ENCODE assay signal across 24 cellular contexts in the genomic region with DNA sequence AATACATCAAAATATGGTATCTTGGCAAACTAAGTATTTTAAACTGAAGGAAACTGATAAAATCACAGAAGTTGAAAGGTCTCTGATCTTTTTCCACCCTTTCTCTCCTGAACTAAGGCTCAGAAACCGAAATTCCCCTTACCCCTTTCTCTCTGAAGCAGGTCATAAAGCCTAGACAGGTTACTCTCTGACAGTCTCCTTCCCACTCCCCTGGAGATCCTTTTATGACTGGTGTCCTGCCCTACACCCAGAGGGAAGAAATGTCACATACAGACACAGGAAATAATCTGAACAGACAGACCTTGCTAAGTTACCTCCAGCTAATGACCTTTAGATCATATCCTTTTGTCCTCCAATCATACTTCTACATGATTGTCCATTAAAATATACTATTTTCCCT.
"Had no signal": no experiment of that assay in that cellular context is flagged by ENCODE, and none has a peak within 500 bp of the region (broad histone marks: within the 10 kb centered on the region; RNA-seq: fewer than 3 reads in every experiment).

No MANE protein-coding gene starts in this region.

- H3K9me3 ChIP-seq: mucosa of descending colon, prostate gland, right atrium auricular region, tibial artery had no signal

- H3K27me3 Mint-ChIP-seq: memory B cell; naive B cell; natural killer cell treated with Interleukin-12 subunit alpha and Interleukin-12 subunit beta and Interleukin-15 and Interleukin-18, amount 100 ng/mL, for 72 hours; type B pancreatic cell had no signal

- H3K9ac ChIP-seq: neural progenitor cell had no signal

- H3K4me1 ChIP-seq: neural progenitor cell, prostate gland, right atrium auricular region, stomach, tibial artery had no signal

- H3K36me3 Mint-ChIP-seq: memory B cell; mesothelial cell of epicardium; naive B cell; natural killer cell treated with Interleukin-12 subunit alpha and Interleukin-12 subunit beta and Interleukin-15 and Interleukin-18, amount 100 ng/mL, for 72 hours; neural progenitor cell; stimulated activated effector memory CD8-positive, alpha-beta T cell treated with anti-CD3 and anti-CD28 coated beads, Interleukin-12 subunit alpha, Interleukin-12 subunit beta, amount 100 ng/mL, for 72 hours; type B pancreatic cell had no signal

- DNase-seq: dermis blood vessel endothelial cell; effector memory CD4-positive, alpha-beta T cell; hypothalamus; kidney; mucosa of descending colon; naive B cell; stimulated activated CD4-positive, alpha-beta T cell treated with anti-CD3 and anti-CD28 coated beads, Interleukin-2, amount 100 ng/mL, for 24 hours; stimulated activated CD4-positive, alpha-beta T cell treated with anti-CD3 and anti-CD28 coated beads, Interleukin-4, amount 100 ng/mL, for 24 hours; stimulated activated naive CD4-positive, alpha-beta T cell treated with Interleukin-2 at 50 U/mL for 16 hours; stomach; tibial artery had no signal

- H3K4me1 Mint-ChIP-seq: memory B cell; naive B cell; neural progenitor cell; stimulated activated effector memory CD8-positive, alpha-beta T cell treated with anti-CD3 and anti-CD28 coated beads, Interleukin-12 subunit alpha, Interleukin-12 subunit beta, amount 100 ng/mL, for 72 hours had no signal

- H3K27ac Mint-ChIP-seq: memory B cell; mesothelial cell of epicardium; naive B cell; natural killer cell treated with Interleukin-12 subunit alpha and Interleukin-12 subunit beta and Interleukin-15 and Interleukin-18, amount 100 ng/mL, for 72 hours; neural progenitor cell; stimulated activated effector memory CD8-positive, alpha-beta T cell treated with anti-CD3 and anti-CD28 coated beads, Interleukin-12 subunit alpha, Interleukin-12 subunit beta, amount 100 ng/mL, for 72 hours; type B pancreatic cell had no signal

- H2AFZ ChIP-seq: neural progenitor cell had no signal

- H3K4me2 ChIP-seq: neural progenitor cell, smooth muscle cell had no signal

- H3K36me3 ChIP-seq: neural progenitor cell, prostate gland, right atrium auricular region, stomach, tibial artery had no signal

- H3K9me3 Mint-ChIP-seq: mesothelial cell of epicardium, neural progenitor cell, type B pancreatic cell had no signal

- H3K4me3 Mint-ChIP-seq: memory B cell; mesothelial cell of epicardium; natural killer cell treated with Interleukin-12 subunit alpha and Interleukin-12 subunit beta and Interleukin-15 and Interleukin-18, amount 100 ng/mL, for 72 hours; neural progenitor cell; stimulated activated effector memory CD8-positive, alpha-beta T cell treated with anti-CD3 and anti-CD28 coated beads, Interleukin-12 subunit alpha, Interleukin-12 subunit beta, amount 100 ng/mL, for 72 hours; type B pancreatic cell had no signal

- H3K27me3 ChIP-seq: neural progenitor cell, right atrium auricular region, stomach, tibial artery had no signal

- ATAC-seq: left lobe of liver; mucosa of descending colon; natural killer cell treated with Interleukin-12 subunit alpha and Interleukin-12 subunit beta and Interleukin-15 and Interleukin-18, amount 100 ng/mL, for 72 hours; sciatic nerve; stimulated activated effector memory CD8-positive, alpha-beta T cell treated with anti-CD3 and anti-CD28 coated beads, Interleukin-12 subunit alpha, Interleukin-12 subunit beta, amount 100 ng/mL, for 72 hours had no signal

- H3K4me3 ChIP-seq: coronary artery, lung, mucosa of descending colon, neural progenitor cell, prostate gland, right atrium auricular region, smooth muscle cell, stomach, tibial artery had no signal

- H3K27ac ChIP-seq: coronary artery, neural progenitor cell, prostate gland, right atrium auricular region, stomach, tibial artery had no signal
